ENCODE assay signal across 13 cellular contexts in the genomic region with DNA sequence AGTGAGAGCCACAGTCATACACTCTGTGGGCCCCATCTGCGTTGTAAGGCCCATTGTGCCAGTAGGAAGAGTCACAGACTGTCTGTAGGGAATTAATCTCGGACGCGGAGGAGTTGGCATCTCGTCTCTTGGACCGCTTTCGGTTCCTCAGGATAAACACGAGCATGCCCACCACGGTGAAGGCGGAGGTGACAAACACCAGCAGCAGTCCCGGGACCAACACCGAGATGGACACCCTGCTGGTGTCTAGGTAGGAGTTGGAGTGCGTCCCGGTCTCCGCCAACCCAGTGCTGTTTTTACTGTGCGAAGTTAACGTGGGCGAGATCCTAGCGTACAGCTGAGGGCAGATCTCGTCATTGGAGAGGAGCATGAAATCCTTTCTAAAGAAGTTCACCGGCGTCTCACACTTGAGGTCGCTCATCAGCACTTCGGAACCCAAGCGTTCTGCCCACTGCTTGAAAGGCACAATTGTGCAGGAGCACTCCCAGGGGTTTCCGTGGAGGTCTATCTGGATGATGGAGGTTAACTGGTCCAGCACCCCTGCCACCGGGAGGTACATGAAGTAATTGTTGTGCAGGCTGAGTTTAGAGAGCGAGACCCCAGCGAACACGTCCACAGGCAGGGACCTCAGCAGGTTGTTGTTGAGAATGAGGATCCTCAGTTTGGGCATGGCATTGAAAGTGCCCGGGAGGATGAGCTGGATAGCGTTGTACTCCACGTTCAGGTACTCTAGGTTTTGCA. TPM values are rescaled to one million over a fixed set of nuclear protein-coding genes. Genes with fewer than 3 reads are reported as not detected.
DNase-seq lines count a peak whose midpoint lies in the region; ATAC-seq and TF ChIP-seq lines count a peak whose summit lies in the region.
"Had no signal": no experiment of that assay in that cellular context is flagged by ENCODE, and none has a peak within 500 bp of the region (broad histone marks: within the 10 kb centered on the region; RNA-seq: fewer than 3 reads in every experiment).

No MANE protein-coding gene starts in this region.

- ATAC-seq in activated CD8-positive, alpha-beta memory T cell treated with anti-CD3 and anti-CD28 coated beads, Interleukin-2, amount 10 ng/mL, durations not matched to agents 7 days and 5 days: no peak
- no peak for ATAC-seq in thoracic aorta (ENCODE audit: insufficient number of reproducible peaks, low FRiP score, low read depth)
- no peak for ATAC-seq in HG03354 (IDR thresholded peaks at IDR 0.05; ENCODE audit: poor library complexity, severe bottlenecking, unreplicated experiment)

- no peak for DNase-seq in activated CD8-positive, alpha-beta memory T cell treated with anti-CD3 and anti-CD28 coated beads, Interleukin-2, amount 10 ng/mL, durations not matched to agents 7 days and 5 days
- no peak for DNase-seq in activated CD8-positive, alpha-beta memory T cell treated with anti-CD3 and anti-CD28 coated beads, Interleukin-2, amount 50 U/mL, for 4 hours
- DNase-seq in ecto neural progenitor cell (ENCODE audit: low spot score): peak; percentile 51
- peak; percentile 44 for DNase-seq in middle frontal gyrus (ENCODE audit: extremely low spot score, low spot score)
- DNase-seq in thoracic aorta (ENCODE audit: low spot score): no peak
- DNase-seq in COR-L47 (lab: John Stamatoyannopoulos, UW): no peak
- no peak for DNase-seq in GDM1 (lab: John Stamatoyannopoulos, UW)
- DNase-seq: activated CD8-positive, alpha-beta memory T cell treated with anti-CD3 and anti-CD28 coated beads for 24 hours; AML-193; Karpas-422; naive B cell; Peyer's patch had no signal

- no peaks in the 10 kb centered on the region for H3K9me3 ChIP-seq in thoracic aorta
- H3K9me3 ChIP-seq: Peyer's patch had no signal

- no peaks in the 10 kb centered on the region for H3K27me3 ChIP-seq in thoracic aorta (replicated peaks; ENCODE audit: insufficient read depth)
- H3K27me3 ChIP-seq: Peyer's patch had no signal

- H3K4me1 ChIP-seq in thoracic aorta (ENCODE audit: control insufficient read depth in 1 of 2, low read depth in 2 of 2): peaks cover 5 to 24% of the 10 kb centered on the region in 2 donors
- H3K4me1 ChIP-seq: Peyer's patch had no signal

- no peaks in the 10 kb centered on the region for H3K36me3 Mint-ChIP-seq in activated CD8-positive, alpha-beta memory T cell treated with anti-CD3 and anti-CD28 coated beads, Interleukin-2, amount 10 ng/mL, durations not matched to agents 7 days and 5 days
- H3K36me3 Mint-ChIP-seq: naive B cell had no signal

- no peaks in the 10 kb centered on the region for H3K36me3 ChIP-seq in thoracic aorta
- H3K36me3 ChIP-seq: Peyer's patch had no signal

- no peak overlapping the region for H3K27ac Mint-ChIP-seq in activated CD8-positive, alpha-beta memory T cell treated with anti-CD3 and anti-CD28 coated beads, Interleukin-2, amount 10 ng/mL, durations not matched to agents 7 days and 5 days
- H3K27ac Mint-ChIP-seq: naive B cell had no signal

- CTCF ChIA-PET in activated CD8-positive, alpha-beta memory T cell treated with anti-CD3 and anti-CD28 coated beads, Interleukin-2, amount 10 ng/mL, durations not matched to agents 7 days and 5 days (lab: Charles Lee): no interaction called here

- H3K4me1 Mint-ChIP-seq in activated CD8-positive, alpha-beta memory T cell treated with anti-CD3 and anti-CD28 coated beads, Interleukin-2, amount 10 ng/mL, durations not matched to agents 7 days and 5 days: peaks cover 17% of the 10 kb centered on the region

- H3K4me3 ChIP-seq in thoracic aorta: peak overlapping the region; percentile 66
- H3K4me3 ChIP-seq: Peyer's patch had no signal

- H3K27me3 Mint-ChIP-seq in activated CD8-positive, alpha-beta memory T cell treated with anti-CD3 and anti-CD28 coated beads, Interleukin-2, amount 10 ng/mL, durations not matched to agents 7 days and 5 days: peaks cover 63% of the 10 kb centered on the region

- H3K9me3 Mint-ChIP-seq in activated CD8-positive, alpha-beta memory T cell treated with anti-CD3 and anti-CD28 coated beads, Interleukin-2, amount 10 ng/mL, durations not matched to agents 7 days and 5 days (ENCODE audit: low read depth): no peaks in the 10 kb centered on the region

- H3K4me3 Mint-ChIP-seq in activated CD8-positive, alpha-beta memory T cell treated with anti-CD3 and anti-CD28 coated beads, Interleukin-2, amount 10 ng/mL, durations not matched to agents 7 days and 5 days: peak overlapping the region; percentile 32

- no peak for TF ChIP-seq CTCF in thoracic aorta (IDR thresholded peaks at IDR 0.05)

- no peak overlapping the region for H3K27ac ChIP-seq in thoracic aorta
- H3K27ac ChIP-seq: Peyer's patch had no signal

RNA-seq across cellular contexts. Expression of a gene that starts 2.7 kb away (rescaled TPM):
- total RNA-seq in activated CD8-positive, alpha-beta memory T cell treated with anti-CD3 and anti-CD28 coated beads, Interleukin-2, amount 10 ng/mL, durations not matched to agents 7 days and 5 days: not detected
- not detected for total RNA-seq in thoracic aorta
- total RNA-seq: Peyer's patch had no signal

Comparison
In these comparisons a context has a peak if more than half of its experiments do, and no peak if none do; other contexts are left out.
1. DNase-seq: peak in ecto neural progenitor cell (single experiment) and middle frontal gyrus (single experiment); none in activated CD8-positive, alpha-beta memory T cell treated with anti-CD3 and anti-CD28 coated beads, Interleukin-2, amount 10 ng/mL, durations not matched to agents 7 days and 5 days (single experiment), activated CD8-positive, alpha-beta memory T cell treated with anti-CD3 and anti-CD28 coated beads, Interleukin-2, amount 50 U/mL, for 4 hours (single experiment), thoracic aorta (single experiment), COR-L47 (single experiment) and GDM1 (single experiment).